In the genomic region with DNA sequence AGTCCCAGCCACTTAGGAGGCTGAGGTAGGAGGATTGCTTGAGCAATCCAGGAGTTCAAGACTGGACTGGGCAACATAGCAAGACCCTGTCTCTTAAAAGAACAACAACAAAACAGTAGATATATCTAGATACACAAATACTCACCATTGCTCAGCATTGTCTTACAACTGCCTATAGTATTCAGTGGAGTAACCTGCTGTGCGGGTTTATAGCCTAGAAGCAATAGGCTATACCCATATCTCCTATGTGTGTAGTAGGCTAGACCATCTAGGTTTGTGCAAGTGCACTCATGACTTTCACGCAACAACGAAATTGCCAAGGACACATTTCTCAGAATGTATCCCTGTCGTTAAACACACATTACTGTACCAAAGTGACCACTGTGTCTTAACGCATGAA, we compare ENCODE assay signal across 36 cellular contexts. TPM values are rescaled to one million over a fixed set of nuclear protein-coding genes. Genes with fewer than 3 reads are reported as not detected.
"Had no signal": no experiment of that assay in that cellular context is flagged by ENCODE, and none has a peak within 500 bp of the region (broad histone marks: within the 10 kb centered on the region; RNA-seq: fewer than 3 reads in every experiment).

No MANE protein-coding gene starts in this region.

- H3K4me3 ChIP-seq: MG63 had no signal

- H3K36me3 ChIP-seq: MG63 had no signal

- DNase-seq: Karpas-422, Kasumi-1, MG63, MM.1S, MV-4-11, NCI-H1048, NCI-H1092, NCI-H1092 treated with DMSO at 0.1 percent for 48 hours, NCI-H1105, NCI-H1105 treated with DMSO at 0.1 percent for 48 hours, NCI-H1417, NCI-H1417 treated with DMSO at 0.1 percent for 48 hours, NCI-H1436, NCI-H1436 treated with DMSO at 0.1 percent for 48 hours, NCI-H146, NCI-H1694, NCI-H1694 treated with DMSO at 0.1 percent for 48 hours, NCI-H187, NCI-H187 treated with DMSO at 0.1 percent for 48 hours, NCI-H1930, NCI-H2029, NCI-H2029 treated with DMSO at 0.1 percent for 48 hours, NCI-H2081, NCI-H2081 treated with DMSO at 0.1 percent for 48 hours, NCI-H2107, NCI-H2171, NCI-H2171 treated with DMSO at 0.1 percent for 48 hours, NCI-H2227 treated with DMSO at 0.1 percent for 48 hours, NCI-H226, NCI-H345, NCI-H446, NCI-H446 treated with DMSO at 0.1 percent for 48 hours, NCI-H510A, NCI-H510A treated with DMSO at 0.1 percent for 48 hours, NCI-H524 had no signal

- H3K27me3 ChIP-seq: MG63 had no signal

RNA-seq across cellular contexts. Expression of a gene that starts 44.7 kb away (rescaled TPM):
- total RNA-seq: NCI-H460 had no signal
